Comparison of ENCODE assay signal across 1 cellular context in the genomic region with DNA sequence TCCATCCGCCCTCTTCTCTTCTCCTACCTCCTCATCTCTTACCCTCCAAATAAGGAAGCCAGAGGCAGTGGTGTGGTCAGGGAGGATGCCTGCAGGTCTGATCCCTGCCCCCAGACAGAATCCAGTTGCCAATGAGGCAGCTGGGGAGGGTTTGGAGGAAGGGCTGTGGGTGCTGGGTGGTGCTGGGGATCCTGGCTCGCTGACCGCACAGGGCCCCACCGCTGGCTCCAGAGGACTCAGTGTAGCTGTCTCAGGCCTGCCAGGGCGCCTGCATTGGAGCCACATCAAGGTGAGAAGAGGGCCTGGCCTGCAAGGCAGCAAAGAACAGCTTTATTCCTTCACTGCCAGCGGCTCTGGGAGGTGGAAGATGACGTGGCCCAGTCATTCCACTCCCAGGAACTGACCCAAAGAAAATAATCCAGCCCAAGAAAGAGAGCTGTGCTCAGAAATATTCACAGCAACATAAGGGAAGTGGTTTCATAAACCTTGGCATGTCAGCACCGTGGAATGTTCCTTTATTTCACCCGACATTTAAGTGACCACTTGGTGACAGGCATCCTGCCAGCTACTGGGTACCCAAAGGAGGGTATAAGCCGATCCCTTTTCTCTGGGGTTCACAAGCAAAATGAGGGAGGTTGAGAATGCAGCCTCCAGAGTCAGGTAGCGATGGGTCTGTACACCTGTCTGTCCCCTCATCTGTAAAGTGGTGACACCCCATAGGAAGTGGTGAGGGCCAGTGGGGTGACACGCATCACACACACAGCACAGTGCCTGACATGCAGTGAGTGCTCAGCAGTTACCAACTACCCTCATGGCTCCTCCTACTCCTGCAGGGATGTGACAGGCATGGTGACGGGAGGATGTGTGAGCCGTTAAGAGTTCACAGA.
A peak's percentile ranks its signal among the peaks of the same experiment; 100 is the strongest.
TF ChIP-seq lines count a peak whose summit lies in the region.

No MANE protein-coding gene starts in this region.

TF ChIP-seq in IMR-90, 13 proteins besides CTCF, POLR2A, EP300 and RAD21 (continued from another document):
- peak; percentile 33 for TF ChIP-seq RCOR1 (IDR thresholded peaks at IDR 0.05; ENCODE audit: insufficient replicate concordance, low read length)
